In genomic region chr1:19884312-19884711, GRCh38 we compare ENCODE assay signal across 1 cellular context.
TF ChIP-seq lines count a peak whose summit lies in the region.

No MANE protein-coding gene starts in this region.

TF ChIP-seq in neural cell, 6 proteins besides CTCF, POLR2A, EP300 and RAD21:
- TF ChIP-seq REST (IDR thresholded peaks at IDR 0.05; ENCODE audit: borderline replicate concordance): no peak
TF ChIP-seq in neural cell: peak in this region for 0.
